ENCODE assay signal across 16 cellular contexts in genomic region chr2:144496660-144497598, GRCh38. TPM values are rescaled to one million over a fixed set of nuclear protein-coding genes. Genes with fewer than 3 reads are reported as not detected.
DNase-seq lines count a peak whose midpoint lies in the region; ATAC-seq and TF ChIP-seq lines count a peak whose summit lies in the region.
"Had no signal": no experiment of that assay in that cellular context is flagged by ENCODE, and none has a peak within 500 bp of the region (broad histone marks: within the 10 kb centered on the region; RNA-seq: fewer than 3 reads in every experiment).

No MANE protein-coding gene starts in this region.

- peaks cover 54% of the 10 kb centered on the region for H3K4me1 Mint-ChIP-seq in chondrocyte (ENCODE audit: low read depth)
- peaks cover 42% of the 10 kb centered on the region for H3K4me1 Mint-ChIP-seq in mesothelial cell of epicardium

- peak overlapping the region; percentile 85 for H3K27ac ChIP-seq in substantia nigra (ENCODE audit: low read depth, low read length, poor library complexity, severe bottlenecking)
- H3K27ac ChIP-seq: parathyroid adenoma, SJCRH30, WERI-Rb-1 had no signal

- H3K27me3 Mint-ChIP-seq in chondrocyte (ENCODE audit: low read depth) (no peaks in the 10 kb centered on the region), mesothelial cell of epicardium (ENCODE audit: low read depth) (no peaks in the 10 kb centered on the region)

- H3K9me3 Mint-ChIP-seq in chondrocyte (ENCODE audit: low read depth) (no peaks in the 10 kb centered on the region), mesothelial cell of epicardium (no peaks in the 10 kb centered on the region)

- peak; percentile 15 for DNase-seq in KBM-7
- DNase-seq in chondrocyte (ENCODE audit: low spot score): no peak
- no peak for DNase-seq in mesothelial cell of epicardium (ENCODE audit: low spot score in 2 of 2, unreplicated experiment in 2 of 2)
- DNase-seq in substantia nigra (lab: John Stamatoyannopoulos, UW): peak in 1 of 49 donors; percentile 15
- DNase-seq in stimulated activated CD4-positive, alpha-beta T cell treated with anti-CD3 and anti-CD28 coated beads, Interleukin-4, amount 100 ng/mL, for 24 hours: no peak
- DNase-seq in DMS79 (lab: John Stamatoyannopoulos, UW): no peak
- DNase-seq: anterior cingulate cortex; Caco-2; NCI-H146; NCI-H774; SJCRH30; stimulated activated naive CD4-positive, alpha-beta T cell; WERI-Rb-1 had no signal

- in situ Hi-C loops in KBM-7 (cut with MboI; ENCODE audit: low pct_unique_long_range_greater_than_20kb, low sequenced_read_pairs): no loop called here

- H3K4me3 Mint-ChIP-seq in chondrocyte (ENCODE audit: unreplicated experiment): no peak overlapping the region
- H3K4me3 Mint-ChIP-seq in mesothelial cell of epicardium: no peak overlapping the region

- H3K36me3 Mint-ChIP-seq in chondrocyte (ENCODE audit: low read depth): peaks cover 11% of the 10 kb centered on the region
- peaks cover 21% of the 10 kb centered on the region for H3K36me3 Mint-ChIP-seq in mesothelial cell of epicardium

- no peak for TF ChIP-seq CTCF in chondrocyte (IDR thresholded peaks at IDR 0.05)
- TF ChIP-seq CTCF in mesothelial cell of epicardium (IDR thresholded peaks at IDR 0.05; ENCODE audit: unreplicated experiment): no peak

- no peak for ATAC-seq in GM18907 (IDR thresholded peaks at IDR 0.05; ENCODE audit: unreplicated experiment)
- ATAC-seq: left lobe of liver had no signal

- peak overlapping the region; percentile 67 for H3K27ac Mint-ChIP-seq in chondrocyte (ENCODE audit: unreplicated experiment)
- H3K27ac Mint-ChIP-seq in mesothelial cell of epicardium: peak overlapping the region; percentile 48

RNA-seq across cellular contexts. Expression of gene ZEB2, which starts 23.0 kb away (rescaled TPM):
- 55.5 to 104 TPM (median 95.4 TPM) in 3 replicates for total RNA-seq in chondrocyte
- 105 to 111 TPM (median 110 TPM) in 3 replicates for total RNA-seq in mesothelial cell of epicardium
- total RNA-seq: Caco-2 had no signal
